ENCODE assay signal across 21 cellular contexts in genomic region chr1:221344693-221345092, GRCh38.
DNase-seq lines count a peak whose midpoint lies in the region; ATAC-seq and TF ChIP-seq lines count a peak whose summit lies in the region.
"Had no signal": no experiment of that assay in that cellular context is flagged by ENCODE, and none has a peak within 500 bp of the region (broad histone marks: within the 10 kb centered on the region; RNA-seq: fewer than 3 reads in every experiment).

No MANE protein-coding gene starts in this region.

- no peak overlapping the region for H3K4me3 ChIP-seq in SJSA1
- no peak overlapping the region for H3K4me3 ChIP-seq in fibroblast of pulmonary artery (replicated peaks; ENCODE audit: low read depth, low read length)
- H3K4me3 ChIP-seq in uterus, result no peak overlapping the region
- no peak overlapping the region for H3K4me3 ChIP-seq in osteoblast (ENCODE audit: insufficient read depth, low read length)
- H3K4me3 ChIP-seq: BLaER1, heart right ventricle, mucosa of descending colon, SK-N-MC, thyroid gland had no signal

- DNase-seq in DMS53 (lab: John Stamatoyannopoulos, UW) (peak; percentile 55), DMS53 treated with DMSO at 0.1 percent for 48 hours (lab: John Stamatoyannopoulos, UW; ENCODE audit: unreplicated experiment) (no peak), SJSA1 (ENCODE audit: low read depth in 1 of 2, low spot score in 2 of 2) (peak; percentile 53 to 55), fibroblast of pulmonary artery (ENCODE audit: low read depth) (peak; percentile 4), LoVo (ENCODE audit: low spot score) (no peak), uterus (no peak), osteoblast (ENCODE audit: insufficient read length, low spot score, missing footprints) (no peak)
- DNase-seq: activated CD4-positive, alpha-beta memory T cell treated with anti-CD3 and anti-CD28 coated beads, Interleukin-2, amount 10 ng/mL, durations not matched to agents 7 days and 5 days; activated naive CD4-positive, alpha-beta T cell; activated T-cell treated with anti-CD3 and anti-CD28 coated beads for 4 hours; heart right ventricle; left ventricle myocardium superior; mucosa of descending colon; NCI-H187; posterior cingulate gyrus; stimulated activated naive CD4-positive, alpha-beta T cell treated with Interleukin-2 at 50 U/mL for 16 hours; thyroid gland had no signal

- ATAC-seq in HG02884 (IDR thresholded peaks at IDR 0.05; ENCODE audit: unreplicated experiment), result no peak
- ATAC-seq: heart right ventricle, left ventricle myocardium superior, mucosa of descending colon had no signal

- H3K4me2 ChIP-seq in osteoblast (ENCODE audit: insufficient read depth, low read length), result no peak overlapping the region
- H3K4me2 ChIP-seq: BLaER1 had no signal

- TF ChIP-seq CTCF in fibroblast of pulmonary artery (IDR thresholded peaks at IDR 0.05; ENCODE audit: low read length, missing control alignments), result no peak
- no peak for TF ChIP-seq CTCF in uterus (IDR thresholded peaks at IDR 0.05)
- no peak for TF ChIP-seq CTCF in osteoblast (IDR thresholded peaks at IDR 0.05; ENCODE audit: extremely low read depth, low read depth, low read length)

- no peaks in the 10 kb centered on the region for H3K27me3 ChIP-seq in SJSA1 (replicated peaks)
- H3K27me3 ChIP-seq in uterus, result no peaks in the 10 kb centered on the region
- no peaks in the 10 kb centered on the region for H3K27me3 ChIP-seq in osteoblast (ENCODE audit: insufficient read depth, low read length)
- H3K27me3 ChIP-seq: BLaER1, thyroid gland had no signal

- H3K79me2 ChIP-seq in osteoblast (ENCODE audit: insufficient read depth, low read length), result no peaks in the 10 kb centered on the region

- H3K27ac ChIP-seq in SJSA1, result 0 out of 2 replicates have a peak overlapping the region, but pooled peaks have one; percentile 10
- no peak overlapping the region for H3K27ac ChIP-seq in uterus
- no peak overlapping the region for H3K27ac ChIP-seq in osteoblast (ENCODE audit: low read depth, low read length)
- H3K27ac ChIP-seq: 22Rv1, BLaER1, heart right ventricle, SK-N-MC, thyroid gland had no signal

- peaks cover 15% of the 10 kb centered on the region for H3K4me1 ChIP-seq in SJSA1 (replicated peaks)
- no peaks in the 10 kb centered on the region for H3K4me1 ChIP-seq in uterus
- peaks cover 8% of the 10 kb centered on the region for H3K4me1 ChIP-seq in osteoblast (ENCODE audit: insufficient read depth, low read length)
- H3K4me1 ChIP-seq: BLaER1, heart right ventricle, thyroid gland had no signal

- no peak overlapping the region for H2AFZ ChIP-seq in osteoblast (ENCODE audit: low read length)

- TF ChIP-seq POLR2A in uterus (IDR thresholded peaks at IDR 0.05), result no peak

- H4K20me1 ChIP-seq in osteoblast (ENCODE audit: insufficient read depth, low read length), result no peaks in the 10 kb centered on the region
- H4K20me1 ChIP-seq: BLaER1 had no signal

- intact Hi-C loops in uterus (cut with DNase I; ENCODE audit: low total_unique reads), result no loop called here

- no peaks in the 10 kb centered on the region for H3K36me3 ChIP-seq in SJSA1
- no peaks in the 10 kb centered on the region for H3K36me3 ChIP-seq in uterus
- no peaks in the 10 kb centered on the region for H3K36me3 ChIP-seq in osteoblast (ENCODE audit: insufficient read depth, low read length)
- H3K36me3 ChIP-seq: BLaER1, heart right ventricle, thyroid gland had no signal

- H3K9me3 ChIP-seq in SJSA1 (replicated peaks) (no peaks in the 10 kb centered on the region), uterus (no peaks in the 10 kb centered on the region), osteoblast (ENCODE audit: low read depth, low read length) (no peaks in the 10 kb centered on the region)
- H3K9me3 ChIP-seq: BLaER1, heart right ventricle, mucosa of descending colon, thyroid gland had no signal

Comparison
In these comparisons a context has a peak if more than half of its experiments do, and no peak if none do; other contexts are left out.
1. DNase-seq: peak in DMS53 (single experiment), SJSA1 (2 of 2) and fibroblast of pulmonary artery (single experiment); none in DMS53 treated with DMSO at 0.1 percent for 48 hours (single experiment), LoVo (single experiment), uterus (0 of 2) and osteoblast (single experiment).